In the genomic region with DNA sequence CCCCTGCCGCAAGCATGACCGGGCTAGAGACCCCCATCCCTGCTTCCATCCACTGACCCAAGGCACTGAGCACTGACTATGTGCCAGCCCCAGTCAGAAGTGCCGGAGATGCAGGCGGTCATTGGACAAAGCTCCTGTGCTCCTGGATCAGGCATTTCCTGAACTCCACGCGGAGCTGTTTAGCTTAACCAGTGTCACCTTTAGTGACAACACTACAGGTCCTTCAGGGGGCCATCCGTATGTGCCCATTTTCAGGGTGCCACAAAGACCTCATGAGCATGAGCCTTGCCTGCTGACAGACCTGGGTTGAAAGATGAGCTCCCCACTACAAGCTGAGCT, we compare ENCODE assay signal across 16 cellular contexts.
DNase-seq lines count a peak whose midpoint lies in the region; ATAC-seq, FAIRE-seq and TF ChIP-seq lines count a peak whose summit lies in the region.
"Had no signal": no experiment of that assay in that cellular context is flagged by ENCODE, and none has a peak within 500 bp of the region (broad histone marks: within the 10 kb centered on the region; RNA-seq: fewer than 3 reads in every experiment).

No MANE protein-coding gene starts in this region.

- no peak for TF ChIP-seq RAD21 in HepG2 (CRISPR knock-in tag; IDR thresholded peaks at IDR 0.05)

- H3K4me1 Mint-ChIP-seq in stimulated activated effector memory CD8-positive, alpha-beta T cell treated with anti-CD3 and anti-CD28 coated beads, Interleukin-12 subunit alpha, Interleukin-12 subunit beta, amount 100 ng/mL, for 72 hours: no peaks in the 10 kb centered on the region
- H3K4me1 Mint-ChIP-seq: CD4-positive, CD25-positive, alpha-beta regulatory T cell had no signal

- H3F3A ChIP-seq in PC-9 (ENCODE audit: insufficient read depth, low read depth): peaks cover 2% of the 10 kb centered on the region; the same call in 1 of the 2 replicates

- H3K36me3 ChIP-seq in DND-41 (ENCODE audit: insufficient read depth, low read length) (no peaks in the 10 kb centered on the region), PC-9 (ENCODE audit: low read depth) (no peaks in the 10 kb centered on the region), HepG2 (replicated peaks in 1 of 2; ENCODE audit: control insufficient read depth in 1 of 2, insufficient read depth in 2 of 2, low read length in 2 of 2) (no peaks in the 10 kb centered on the region), upper lobe of right lung (no peaks in the 10 kb centered on the region)
- H3K36me3 ChIP-seq: BLaER1, HAP-1 had no signal

- no peak overlapping the region for H3K27ac Mint-ChIP-seq in stimulated activated effector memory CD8-positive, alpha-beta T cell treated with anti-CD3 and anti-CD28 coated beads, Interleukin-12 subunit alpha, Interleukin-12 subunit beta, amount 100 ng/mL, for 72 hours
- H3K27ac Mint-ChIP-seq: CD4-positive, CD25-positive, alpha-beta regulatory T cell had no signal

- peaks cover 10% of the 10 kb centered on the region for H4K20me1 ChIP-seq in DND-41 (ENCODE audit: insufficient read depth, low read length)
- no peaks in the 10 kb centered on the region for H4K20me1 ChIP-seq in PC-9 (ENCODE audit: insufficient read depth)
- H4K20me1 ChIP-seq in HepG2 (ENCODE audit: insufficient read depth, low read length): no peaks in the 10 kb centered on the region
- H4K20me1 ChIP-seq: BLaER1 had no signal

- H3K27me3 ChIP-seq in DND-41 (ENCODE audit: insufficient read depth, low read length, poor library complexity): no peaks in the 10 kb centered on the region
- H3K27me3 ChIP-seq in PC-9 (ENCODE audit: insufficient read depth, low read depth): no peaks in the 10 kb centered on the region
- peaks cover 7 to 41% of the 10 kb centered on the region in 2 experiments; a peak in 4 of 5 replicates for H3K27me3 ChIP-seq in HepG2 (ENCODE audit: control insufficient read depth in 1 of 2, insufficient read depth in 2 of 2, low read length in 2 of 2)
- no peaks in the 10 kb centered on the region for H3K27me3 ChIP-seq in upper lobe of right lung
- H3K27me3 ChIP-seq: BLaER1 had no signal

- POLR2A ChIA-PET in PC-9 (lab: Charles Lee; ENCODE audit: unreplicated experiment) (no interaction called here), HepG2 (lab: Yijun Ruan, JAX) (no interaction called here)

- TF ChIP-seq EP300 in HepG2 (IDR thresholded peaks at IDR 0.05; ENCODE audit: low read depth in 2 of 2, low read length in 2 of 2): no peak
- TF ChIP-seq EP300 in HepG2 (CRISPR knock-in tag; IDR thresholded peaks at IDR 0.05; ENCODE audit: borderline replicate concordance): no peak

- no peak for FAIRE-seq in HepG2 (lab: Jason Lieb, UNC)
- FAIRE-seq: GM12878, GM18507, K562 had no signal

- no peak for TF ChIP-seq POLR2A in HepG2 (IDR thresholded peaks at IDR 0.05; ENCODE audit: insufficient read depth in 1 of 2, low read depth in 2 of 2, low read length in 2 of 2)

- DNase-seq in DND-41 (no peak), PC-9 (peak in 1 of 2 experiments; percentile 6), HepG2 (ENCODE audit: low spot score) (no peak), upper lobe of right lung (peak; percentile 50)
- DNase-seq in stimulated activated effector memory CD8-positive, alpha-beta T cell treated with anti-CD3 and anti-CD28 coated beads, Interleukin-12 subunit alpha, Interleukin-12 subunit beta, amount 100 ng/mL, for 72 hours (ENCODE audit: low spot score in 2 of 2): no peak
- DNase-seq: Calu3; CD4-positive, CD25-positive, alpha-beta regulatory T cell; DMS 273 treated with DMSO at 0.1 percent for 48 hours; GOT3 had no signal

- H3K27ac ChIP-seq in DND-41 (ENCODE audit: low read length) (no peak overlapping the region), PC-9 (no peak overlapping the region), HepG2 (ENCODE audit: extremely low read length, insufficient read depth, low read length) (no peak overlapping the region), upper lobe of right lung (no peak overlapping the region)
- H3K27ac ChIP-seq: BLaER1 had no signal

- in situ Hi-C loops in HepG2 (cut with HindIII; ENCODE audit: extremely low pct_ligation_motif_present, low pct_unique_long_range_greater_than_20kb): no loop called here

- H3K9me3 ChIP-seq in DND-41 (ENCODE audit: insufficient read depth, low read length, severe bottlenecking) (no peaks in the 10 kb centered on the region), PC-9 (ENCODE audit: insufficient read depth, low read depth) (no peaks in the 10 kb centered on the region), HepG2 (ENCODE audit: low read length) (no peaks in the 10 kb centered on the region), upper lobe of right lung (no peaks in the 10 kb centered on the region)
- H3K9me3 ChIP-seq: BLaER1, HAP-1 had no signal

- TF ChIP-seq CTCF in DND-41 (IDR thresholded peaks at IDR 0.05; ENCODE audit: borderline replicate concordance, extremely low read depth, low read length, poor library complexity, severe bottlenecking) (peak; percentile 1), PC-9 (conservative IDR thresholded peaks at IDR 0.05) (peak; percentile 20; the same call in 1 of the 2 replicates), HepG2 (CRISPR knock-in tag; IDR thresholded peaks at IDR 0.05) (no peak), upper lobe of right lung (IDR thresholded peaks at IDR 0.05) (no peak)

- H3K36me3 Mint-ChIP-seq in stimulated activated effector memory CD8-positive, alpha-beta T cell treated with anti-CD3 and anti-CD28 coated beads, Interleukin-12 subunit alpha, Interleukin-12 subunit beta, amount 100 ng/mL, for 72 hours: no peaks in the 10 kb centered on the region
- H3K36me3 Mint-ChIP-seq: CD4-positive, CD25-positive, alpha-beta regulatory T cell had no signal

- CTCF ChIA-PET in PC-9 (lab: Charles Lee): no interaction called here
- CTCF ChIA-PET in HepG2 (lab: Yijun Ruan, JAX; ENCODE audit: low intra/inter-chr PET ratio, low total read pairs): no interaction called here

- H3K4me1 ChIP-seq in DND-41 (ENCODE audit: insufficient read depth, low read length) (no peaks in the 10 kb centered on the region), PC-9 (replicated peaks; ENCODE audit: insufficient read depth) (no peaks in the 10 kb centered on the region), HepG2 (ENCODE audit: insufficient read depth, low read length) (no peaks in the 10 kb centered on the region), upper lobe of right lung (no peaks in the 10 kb centered on the region)
- H3K4me1 ChIP-seq: BLaER1, HAP-1 had no signal

- H2AFZ ChIP-seq in DND-41 (ENCODE audit: low read depth, low read length) (no peak overlapping the region), PC-9 (no peak overlapping the region), HepG2 (ENCODE audit: low read length) (no peak overlapping the region)

- no peaks in the 10 kb centered on the region for H3K9me3 Mint-ChIP-seq in stimulated activated effector memory CD8-positive, alpha-beta T cell treated with anti-CD3 and anti-CD28 coated beads, Interleukin-12 subunit alpha, Interleukin-12 subunit beta, amount 100 ng/mL, for 72 hours
- H3K9me3 Mint-ChIP-seq: CD4-positive, CD25-positive, alpha-beta regulatory T cell had no signal

- no peak for ATAC-seq in DND-41 (ENCODE audit: insufficient read depth, low read depth)
- ATAC-seq in HepG2: no peak
- ATAC-seq in upper lobe of right lung: no peak
- ATAC-seq in GM19328 (IDR thresholded peaks at IDR 0.05; ENCODE audit: unreplicated experiment): no peak
- no peak for ATAC-seq in stimulated activated effector memory CD8-positive, alpha-beta T cell treated with anti-CD3 and anti-CD28 coated beads, Interleukin-12 subunit alpha, Interleukin-12 subunit beta, amount 100 ng/mL, for 72 hours
- no peak for ATAC-seq in GM21360 (IDR thresholded peaks at IDR 0.05; ENCODE audit: unreplicated experiment)
- ATAC-seq: GM12878 had no signal

- no peaks in the 10 kb centered on the region for H3K79me2 ChIP-seq in DND-41 (ENCODE audit: insufficient read depth, low read length)
- H3K79me2 ChIP-seq in PC-9 (ENCODE audit: low read depth): no peaks in the 10 kb centered on the region
- H3K79me2 ChIP-seq in HepG2 (ENCODE audit: insufficient read depth, low read length): no peaks in the 10 kb centered on the region

- no TSS peak for BruUV-seq in PC-9 (replicated peaks; lab: Mats Ljungman, UMichigan)
- no TSS peak for BruUV-seq in HepG2 (replicated peaks; lab: Mats Ljungman, UMichigan)

- H3K4me3 ChIP-seq in DND-41 (ENCODE audit: low read depth in 1 of 2, low read length in 2 of 2): no peak overlapping the region
- H3K4me3 ChIP-seq in PC-9: no peak overlapping the region
- no peak overlapping the region for H3K4me3 ChIP-seq in HepG2 (replicated peaks in 1 of 3; ENCODE audit: insufficient read depth in 1 of 3, low read depth in 2 of 3, low read length in 3 of 3)
- H3K4me3 ChIP-seq in upper lobe of right lung: no peak overlapping the region
- H3K4me3 ChIP-seq: BLaER1, GM12878, HAP-1, K562 had no signal

- H3K4me2 ChIP-seq in DND-41 (ENCODE audit: insufficient read depth, low read length): no peak overlapping the region
- H3K4me2 ChIP-seq in PC-9: no peak overlapping the region
- H3K4me2 ChIP-seq in HepG2 (ENCODE audit: low read depth, low read length): no peak overlapping the region
- H3K4me2 ChIP-seq: BLaER1 had no signal

- H3K9ac ChIP-seq in DND-41 (ENCODE audit: low read depth, low read length): no peak overlapping the region
- H3K9ac ChIP-seq in HepG2 (ENCODE audit: insufficient read depth, low read depth, low read length): no peak overlapping the region
- H3K9ac ChIP-seq: BLaER1 had no signal

- no peak overlapping the region for H3K4me3 Mint-ChIP-seq in stimulated activated effector memory CD8-positive, alpha-beta T cell treated with anti-CD3 and anti-CD28 coated beads, Interleukin-12 subunit alpha, Interleukin-12 subunit beta, amount 100 ng/mL, for 72 hours
- H3K4me3 Mint-ChIP-seq: CD4-positive, CD25-positive, alpha-beta regulatory T cell had no signal

- intact Hi-C loops in PC-9 (cut with micrococcal nuclease; ENCODE audit: unreplicated experiment): no loop called here
- intact Hi-C loops in HepG2 (cut with micrococcal nuclease; ENCODE audit: unreplicated experiment): no loop called here
- intact Hi-C loops in upper lobe of right lung (cut with DNase I): loop anchor here (10.0 kb wide), 1 partner anchor 197 kb away; no protein-coding TSS in a partner anchor

- WGBS in HepG2 (ENCODE audit: low lambda C conversion rate): 74% methylated on average over 7 of the region's 7 CpGs

- H3K9me2 ChIP-seq in PC-9 (ENCODE audit: insufficient read depth): no peaks in the 10 kb centered on the region

TF ChIP-seq in HepG2, 621 proteins besides CTCF, POLR2A, EP300 and RAD21 (continues in another document):
- TF ChIP-seq CEBPB (IDR thresholded peaks at IDR 0.05; ENCODE audit: borderline replicate concordance, low read depth, low read length) (no peak), TBL1XR1 (IDR thresholded peaks at IDR 0.05; ENCODE audit: borderline replicate concordance, low read length, partially characterized antibody) (no peak)
- TF ChIP-seq, protein P1, sequence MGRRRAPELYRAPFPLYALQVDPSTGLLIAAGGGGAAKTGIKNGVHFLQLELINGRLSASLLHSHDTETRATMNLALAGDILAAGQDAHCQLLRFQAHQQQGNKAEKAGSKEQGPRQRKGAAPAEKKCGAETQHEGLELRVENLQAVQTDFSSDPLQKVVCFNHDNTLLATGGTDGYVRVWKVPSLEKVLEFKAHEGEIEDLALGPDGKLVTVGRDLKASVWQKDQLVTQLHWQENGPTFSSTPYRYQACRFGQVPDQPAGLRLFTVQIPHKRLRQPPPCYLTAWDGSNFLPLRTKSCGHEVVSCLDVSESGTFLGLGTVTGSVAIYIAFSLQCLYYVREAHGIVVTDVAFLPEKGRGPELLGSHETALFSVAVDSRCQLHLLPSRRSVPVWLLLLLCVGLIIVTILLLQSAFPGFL (CRISPR knock-in tag; IDR thresholded peaks at IDR 0.05): no peak

Comparison
In these comparisons a context has a peak if more than half of its experiments do, and no peak if none do; other contexts are left out.
1. CTCF ChIP-seq: peak in DND-41 (single experiment) and PC-9 (single experiment); none in HepG2 (single experiment) and upper lobe of right lung (single experiment).